ENCODE assay signal across 1 cellular context in the genomic region with DNA sequence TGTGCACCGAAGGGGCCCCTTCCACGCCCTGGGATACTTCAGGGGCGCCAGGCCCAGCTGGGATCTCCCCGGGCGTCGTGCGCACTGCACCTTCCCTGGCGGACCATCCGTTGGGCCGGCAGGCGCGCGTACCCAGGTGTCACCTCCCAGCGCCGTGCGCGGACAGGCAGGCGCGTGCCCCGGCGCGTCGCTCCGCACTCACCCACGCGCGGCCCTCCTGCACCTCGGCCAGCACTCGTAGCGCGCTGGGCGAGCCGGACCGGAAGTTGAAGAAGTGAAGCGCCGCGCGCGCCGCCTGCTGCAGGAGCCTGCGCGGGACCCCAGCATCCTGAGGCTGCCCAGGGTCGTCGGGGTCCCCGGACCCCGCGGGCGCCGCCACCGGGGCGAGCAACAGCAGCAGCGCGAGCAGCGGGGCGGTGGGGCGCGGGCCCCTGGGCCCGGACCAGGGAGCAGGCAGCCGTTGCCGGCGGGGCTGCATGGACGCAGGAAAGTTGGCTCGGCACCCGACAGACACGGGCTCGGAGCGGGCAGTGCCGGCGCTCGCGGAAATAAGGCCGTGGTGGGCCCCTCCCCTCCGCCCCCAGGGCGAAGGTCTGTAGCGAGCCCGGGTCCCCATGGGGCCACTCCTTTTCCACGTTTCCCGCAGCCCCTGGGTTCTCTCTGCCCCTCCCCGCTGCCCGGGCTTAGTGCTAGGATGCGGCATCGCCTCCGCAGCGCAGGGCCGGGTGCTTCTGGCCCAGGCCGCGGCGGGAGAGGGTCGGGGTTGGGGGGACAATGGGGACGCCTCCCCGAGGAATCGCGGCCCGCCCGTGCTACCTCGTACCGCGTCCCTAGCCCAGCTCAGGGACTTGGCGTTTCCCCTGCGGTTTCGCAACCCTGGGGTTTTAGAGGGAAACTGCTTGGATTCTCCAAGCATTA.
A peak's percentile ranks its signal among the peaks of the same experiment; 100 is the strongest.
TF ChIP-seq lines count a peak whose summit lies in the region.

A gene with protein sequence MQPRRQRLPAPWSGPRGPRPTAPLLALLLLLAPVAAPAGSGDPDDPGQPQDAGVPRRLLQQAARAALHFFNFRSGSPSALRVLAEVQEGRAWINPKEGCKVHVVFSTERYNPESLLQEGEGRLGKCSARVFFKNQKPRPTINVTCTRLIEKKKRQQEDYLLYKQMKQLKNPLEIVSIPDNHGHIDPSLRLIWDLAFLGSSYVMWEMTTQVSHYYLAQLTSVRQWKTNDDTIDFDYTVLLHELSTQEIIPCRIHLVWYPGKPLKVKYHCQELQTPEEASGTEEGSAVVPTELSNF (minus strand): TSS at position 520 of the 918 bp plus-strand sequence. CDS start 42 bp downstream, at position 478.

TF ChIP-seq in GM12878, 131 proteins besides CTCF, POLR2A, EP300 and RAD21 (continued from another document):
- TF ChIP-seq, protein P1, sequence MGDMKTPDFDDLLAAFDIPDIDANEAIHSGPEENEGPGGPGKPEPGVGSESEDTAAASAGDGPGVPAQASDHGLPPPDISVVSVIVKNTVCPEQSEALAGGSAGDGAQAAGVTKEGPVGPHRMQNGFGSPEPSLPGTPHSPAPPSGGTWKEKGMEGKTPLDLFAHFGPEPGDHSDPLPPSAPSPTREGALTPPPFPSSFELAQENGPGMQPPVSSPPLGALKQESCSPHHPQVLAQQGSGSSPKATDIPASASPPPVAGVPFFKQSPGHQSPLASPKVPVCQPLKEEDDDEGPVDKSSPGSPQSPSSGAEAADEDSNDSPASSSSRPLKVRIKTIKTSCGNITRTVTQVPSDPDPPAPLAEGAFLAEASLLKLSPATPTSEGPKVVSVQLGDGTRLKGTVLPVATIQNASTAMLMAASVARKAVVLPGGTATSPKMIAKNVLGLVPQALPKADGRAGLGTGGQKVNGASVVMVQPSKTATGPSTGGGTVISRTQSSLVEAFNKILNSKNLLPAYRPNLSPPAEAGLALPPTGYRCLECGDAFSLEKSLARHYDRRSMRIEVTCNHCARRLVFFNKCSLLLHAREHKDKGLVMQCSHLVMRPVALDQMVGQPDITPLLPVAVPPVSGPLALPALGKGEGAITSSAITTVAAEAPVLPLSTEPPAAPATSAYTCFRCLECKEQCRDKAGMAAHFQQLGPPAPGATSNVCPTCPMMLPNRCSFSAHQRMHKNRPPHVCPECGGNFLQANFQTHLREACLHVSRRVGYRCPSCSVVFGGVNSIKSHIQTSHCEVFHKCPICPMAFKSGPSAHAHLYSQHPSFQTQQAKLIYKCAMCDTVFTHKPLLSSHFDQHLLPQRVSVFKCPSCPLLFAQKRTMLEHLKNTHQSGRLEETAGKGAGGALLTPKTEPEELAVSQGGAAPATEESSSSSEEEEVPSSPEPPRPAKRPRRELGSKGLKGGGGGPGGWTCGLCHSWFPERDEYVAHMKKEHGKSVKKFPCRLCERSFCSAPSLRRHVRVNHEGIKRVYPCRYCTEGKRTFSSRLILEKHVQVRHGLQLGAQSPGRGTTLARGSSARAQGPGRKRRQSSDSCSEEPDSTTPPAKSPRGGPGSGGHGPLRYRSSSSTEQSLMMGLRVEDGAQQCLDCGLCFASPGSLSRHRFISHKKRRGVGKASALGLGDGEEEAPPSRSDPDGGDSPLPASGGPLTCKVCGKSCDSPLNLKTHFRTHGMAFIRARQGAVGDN (IDR thresholded peaks at IDR 0.05), result 0 out of 2 replicates have a peak, but pooled peaks have one; percentile 21
- TF ChIP-seq HDAC6 (IDR thresholded peaks at IDR 0.05; ENCODE audit: unreplicated experiment), result peak; percentile 66
- no peak for TF ChIP-seq RUNX3 (IDR thresholded peaks at IDR 0.05; ENCODE audit: low read length)
- 0 out of 3 replicates have a peak, but pooled peaks of 1 of the 2 experiments have one; percentile 10 for TF ChIP-seq EGR1 (IDR thresholded peaks at IDR 0.05; ENCODE audit: borderline replicate concordance in 1 of 2, low read depth in 2 of 2, low read length in 2 of 2)
- peak in 1 of 2 experiments; percentile 51; a peak in 1 of 4 replicates for TF ChIP-seq BHLHE40 (IDR thresholded peaks at IDR 0.05; ENCODE audit: borderline replicate concordance in 1 of 2, low read depth in 2 of 2, low read length in 1 of 2)
- peak; percentile 59; the same call in 1 of the 2 replicates for TF ChIP-seq GATAD2B (conservative IDR thresholded peaks at IDR 0.05; ENCODE audit: low read depth)
- no peak for TF ChIP-seq MEF2A (IDR thresholded peaks at IDR 0.05; ENCODE audit: insufficient read depth, low read depth, low read length)
- no peak for TF ChIP-seq SIN3A (IDR thresholded peaks at IDR 0.05; ENCODE audit: low read depth, low read length)
